Comparison of ENCODE assay signal across 8 cellular contexts in the genomic region with DNA sequence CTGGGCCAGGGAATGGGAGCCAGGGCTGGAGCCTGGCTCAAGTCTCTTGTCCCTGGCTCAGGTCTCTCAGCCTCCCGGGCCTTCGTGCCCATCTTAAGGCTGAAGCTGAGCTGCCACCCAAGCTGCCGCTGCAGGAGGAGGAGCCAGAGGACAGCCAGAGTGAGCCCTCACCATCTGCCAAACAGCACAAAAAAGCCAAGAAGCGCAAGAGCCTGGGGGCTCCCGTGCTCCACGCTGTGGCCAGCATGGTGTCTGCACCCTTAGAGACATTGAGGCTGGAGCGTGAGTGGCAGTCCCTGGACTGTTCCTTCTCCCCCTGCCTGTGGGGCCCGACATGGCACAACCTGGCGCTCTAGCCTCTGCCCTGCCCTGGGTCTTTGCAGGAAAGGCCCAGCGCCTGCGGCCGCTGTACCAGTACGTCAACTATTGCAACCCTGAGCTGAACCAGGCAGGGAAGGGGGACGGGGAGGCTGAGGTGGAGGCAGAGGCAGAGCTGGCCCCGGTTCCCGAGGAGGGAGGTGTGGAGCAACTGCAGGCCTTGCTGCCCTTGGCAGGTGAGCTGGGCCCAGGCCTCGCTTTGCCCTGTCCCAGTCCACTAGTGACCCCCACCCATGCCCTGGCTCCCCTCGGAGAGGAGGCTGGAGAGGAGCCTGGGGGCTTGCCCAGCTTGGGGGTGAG. TPM values are rescaled to one million over a fixed set of nuclear protein-coding genes. Genes with fewer than 3 reads are reported as not detected.
DNase-seq lines count a peak whose midpoint lies in the region; ATAC-seq lines count a peak whose summit lies in the region.

No MANE protein-coding gene starts in this region.

- POLR2A ChIA-PET in activated CD4-positive, alpha-beta memory T cell treated with anti-CD3 and anti-CD28 coated beads for 36 hours (lab: Charles Lee) = interaction anchor here (0.6 to 1.4 kb wide), 4 partner anchors 10 to 185 kb away, joined by 3 read pairs; no protein-coding TSS in a partner anchor

- ATAC-seq in GM18907 (IDR thresholded peaks at IDR 0.05; ENCODE audit: unreplicated experiment) (peak; percentile 72), HG03175 (IDR thresholded peaks at IDR 0.05; ENCODE audit: unreplicated experiment) (peak; percentile 76), memory B cell (ENCODE audit: low read depth) (peak; percentile 79)

- peaks cover 15% of the 10 kb centered on the region for H3K4me1 Mint-ChIP-seq in activated CD4-positive, alpha-beta memory T cell treated with anti-CD3 and anti-CD28 coated beads for 36 hours (ENCODE audit: low read depth)
- H3K4me1 Mint-ChIP-seq in memory B cell = peaks cover 36% of the 10 kb centered on the region

- DNase-seq in AG20443 (ENCODE audit: low spot score) (peak; percentile 95), NCI-H526 (lab: John Stamatoyannopoulos, UW) (peak; percentile 86 to 93), ecto neural progenitor cell (ENCODE audit: low spot score) (peak; percentile 88), memory B cell (ENCODE audit: low spot score in 2 of 2) (peak; percentile 74 to 77)
- DNase-seq in activated CD4-positive, alpha-beta memory T cell treated with anti-CD3 and anti-CD28 coated beads for 36 hours = peak; percentile 90
- DNase-seq in stimulated activated CD8-positive, alpha-beta memory T cell treated with anti-CD3 and anti-CD28 coated beads, Interleukin-12 subunit alpha, Interleukin-12 subunit beta, amount 100 ng/mL, for 4 hours (ENCODE audit: low read depth) = peak; percentile 60

- H3K9me3 Mint-ChIP-seq in activated CD4-positive, alpha-beta memory T cell treated with anti-CD3 and anti-CD28 coated beads for 36 hours = no peaks in the 10 kb centered on the region
- H3K9me3 Mint-ChIP-seq in memory B cell = no peaks in the 10 kb centered on the region

- H3K27ac Mint-ChIP-seq in activated CD4-positive, alpha-beta memory T cell treated with anti-CD3 and anti-CD28 coated beads for 36 hours = no peak overlapping the region
- peak overlapping the region; percentile 95 for H3K27ac Mint-ChIP-seq in memory B cell

- intact Hi-C loops in activated CD4-positive, alpha-beta memory T cell treated with anti-CD3 and anti-CD28 coated beads for 36 hours (cut with micrococcal nuclease) = loop anchor here (1.0 to 10.0 kb wide), 6 partner anchors 51 to 1667 kb away; a partner anchor contains a TSS

- peak overlapping the region; percentile 82 for H3K4me3 Mint-ChIP-seq in activated CD4-positive, alpha-beta memory T cell treated with anti-CD3 and anti-CD28 coated beads for 36 hours
- H3K4me3 Mint-ChIP-seq in memory B cell = peak overlapping the region; percentile 91

- H3K27me3 Mint-ChIP-seq in activated CD4-positive, alpha-beta memory T cell treated with anti-CD3 and anti-CD28 coated beads for 36 hours = no peaks in the 10 kb centered on the region
- no peaks in the 10 kb centered on the region for H3K27me3 Mint-ChIP-seq in memory B cell

- CTCF ChIA-PET in activated CD4-positive, alpha-beta memory T cell treated with anti-CD3 and anti-CD28 coated beads for 36 hours (lab: Charles Lee) = interaction anchor here (0.6 to 7.8 kb wide), 23 partner anchors 9 to 187 kb away, joined by 3 to 91 read pairs (median 4); a partner anchor contains a TSS

- peaks cover 7% of the 10 kb centered on the region for H3K36me3 Mint-ChIP-seq in activated CD4-positive, alpha-beta memory T cell treated with anti-CD3 and anti-CD28 coated beads for 36 hours
- H3K36me3 Mint-ChIP-seq in memory B cell = no peaks in the 10 kb centered on the region

RNA-seq across cellular contexts. Expression of a gene that starts 1.3 kb away (rescaled TPM):
- 1 to 10 TPM; 2.2 to 2.5 TPM for total RNA-seq in activated CD4-positive, alpha-beta memory T cell treated with anti-CD3 and anti-CD28 coated beads for 36 hours

RNA-seq across cellular contexts. Expression of a gene that starts 1.4 kb away (rescaled TPM):
- total RNA-seq in activated CD4-positive, alpha-beta memory T cell treated with anti-CD3 and anti-CD28 coated beads for 36 hours = 10 to 100 TPM in 1 of 2 experiments, 1 to 10 TPM in 1; 9.3 to 10.1 TPM

RNA-seq across cellular contexts. Expression of a gene that starts 7.2 kb away (rescaled TPM):
- total RNA-seq in activated CD4-positive, alpha-beta memory T cell treated with anti-CD3 and anti-CD28 coated beads for 36 hours = 10 to 100 TPM; 11.2 to 11.5 TPM

RNA-seq across cellular contexts. Expression of a gene that starts 7.9 kb away (rescaled TPM):
- 10 to 100 TPM; 63.0 to 63.9 TPM for total RNA-seq in activated CD4-positive, alpha-beta memory T cell treated with anti-CD3 and anti-CD28 coated beads for 36 hours

RNA-seq across cellular contexts. Expression of a gene that starts 23.0 kb away (rescaled TPM):
- 100 to 1,000 TPM; 136 to 151 TPM for total RNA-seq in activated CD4-positive, alpha-beta memory T cell treated with anti-CD3 and anti-CD28 coated beads for 36 hours

Comparison
In these comparisons a context has a peak if more than half of its experiments do, and no peak if none do; other contexts are left out.
1. Peak in every context shown above with its lines: DNase-seq and ATAC-seq.